In genomic region chr6:131062245-131063027, GRCh38 we compare ENCODE assay signal across 8 cellular contexts. TPM values are rescaled to one million over a fixed set of nuclear protein-coding genes. Genes with fewer than 3 reads are reported as not detected.
DNase-seq lines count a peak whose midpoint lies in the region; ATAC-seq and TF ChIP-seq lines count a peak whose summit lies in the region.

No MANE protein-coding gene starts in this region.

- H3K36me3 ChIP-seq in CD8-positive, alpha-beta T cell (ENCODE audit: insufficient read depth, low read length) = no peaks in the 10 kb centered on the region
- no peaks in the 10 kb centered on the region for H3K36me3 ChIP-seq in NT2/D1 (ENCODE audit: insufficient read depth, insufficient read length, low read length)

- peak in 3 of 7 experiments; percentile 14 to 21 (median 21) for DNase-seq in CD8-positive, alpha-beta T cell
- DNase-seq in NT2/D1 (ENCODE audit: low read depth, low spot score) = no peak
- peak; percentile 18 for DNase-seq in activated naive CD8-positive, alpha-beta T cell treated with anti-CD3 and anti-CD28 coated beads, Interleukin-2, amount 50 U/mL, for 24 hours
- peak; percentile 45 for DNase-seq in left cardiac atrium
- DNase-seq in progenitor cell of endocrine pancreas (ENCODE audit: low spot score, unreplicated experiment) = no peak
- DNase-seq in AG08395 (ENCODE audit: low spot score) = no peak
- DNase-seq in GF-D8 (lab: John Stamatoyannopoulos, UW) = no peak

- H3K4me1 Mint-ChIP-seq in CD8-positive, alpha-beta T cell (ENCODE audit: low read depth) = peaks cover 27% of the 10 kb centered on the region
- peaks cover 33% of the 10 kb centered on the region for H3K4me1 Mint-ChIP-seq in activated naive CD8-positive, alpha-beta T cell treated with anti-CD3 and anti-CD28 coated beads, Interleukin-2, amount 50 U/mL, for 24 hours
- H3K4me1 Mint-ChIP-seq in progenitor cell of endocrine pancreas (ENCODE audit: low read depth) = peaks cover 17% of the 10 kb centered on the region

- ATAC-seq in CD8-positive, alpha-beta T cell = peak; percentile 21
- ATAC-seq in GM21737 (IDR thresholded peaks at IDR 0.05; ENCODE audit: unreplicated experiment) = peak; percentile 25
- no peak for ATAC-seq in activated naive CD8-positive, alpha-beta T cell treated with anti-CD3 and anti-CD28 coated beads, Interleukin-2, amount 50 U/mL, for 24 hours
- ATAC-seq in left cardiac atrium = peak; percentile 31 to 63

- no peaks in the 10 kb centered on the region for H3K27me3 ChIP-seq in CD8-positive, alpha-beta T cell (ENCODE audit: insufficient read depth, low read length)
- no peaks in the 10 kb centered on the region for H3K27me3 ChIP-seq in NT2/D1 (ENCODE audit: insufficient read depth, insufficient read length)

- intact Hi-C loops in CD8-positive, alpha-beta T cell (cut with DNase I, micrococcal nuclease) = loop anchor here (1.0 to 10.0 kb wide), 6 partner anchors 73 to 1568 kb away; partner anchors contain the start of genes MED23 (in 2 of the 2) and AKAP7 (in 1 of the 2)
- intact Hi-C loops in left cardiac atrium (cut with DNase I) = loop anchor here in 1 of 2 donors (5.0 kb wide), 1 partner anchor 175 kb away; no protein-coding TSS in a partner anchor

- peak overlapping the region; percentile 89 for H3K4me3 Mint-ChIP-seq in CD8-positive, alpha-beta T cell
- peak overlapping the region; percentile 84 for H3K4me3 Mint-ChIP-seq in activated naive CD8-positive, alpha-beta T cell treated with anti-CD3 and anti-CD28 coated beads, Interleukin-2, amount 50 U/mL, for 24 hours
- peak overlapping the region; percentile 85 for H3K4me3 Mint-ChIP-seq in progenitor cell of endocrine pancreas (ENCODE audit: low read depth)

- H3K9ac ChIP-seq in NT2/D1 (ENCODE audit: insufficient read length, low read depth) = peak overlapping the region; percentile 93

- H3K4me1 ChIP-seq in CD8-positive, alpha-beta T cell (ENCODE audit: insufficient read depth, low read length) = peaks cover 10% of the 10 kb centered on the region
- no peaks in the 10 kb centered on the region for H3K4me1 ChIP-seq in NT2/D1 (ENCODE audit: insufficient read depth, insufficient read length)

- no peak overlapping the region for H3K27ac ChIP-seq in CD8-positive, alpha-beta T cell (ENCODE audit: low read depth, low read length)

- peak overlapping the region; percentile 76 for H3K27ac Mint-ChIP-seq in CD8-positive, alpha-beta T cell
- H3K27ac Mint-ChIP-seq in activated naive CD8-positive, alpha-beta T cell treated with anti-CD3 and anti-CD28 coated beads, Interleukin-2, amount 50 U/mL, for 24 hours = peak overlapping the region; percentile 76
- H3K27ac Mint-ChIP-seq in progenitor cell of endocrine pancreas = peak overlapping the region; percentile 91

- no peaks in the 10 kb centered on the region for H3K9me3 ChIP-seq in CD8-positive, alpha-beta T cell (ENCODE audit: low read length)
- no peaks in the 10 kb centered on the region for H3K9me3 ChIP-seq in NT2/D1 (ENCODE audit: insufficient read depth, low read length)

- POLR2A ChIA-PET in CD8-positive, alpha-beta T cell (lab: Charles Lee) = interaction anchor here (1.0 to 1.6 kb wide), 2 partner anchors 17 to 566 kb away, joined by 5 to 6 read pairs; partner anchors contain the start of gene MED23

- no peaks in the 10 kb centered on the region for H3K27me3 Mint-ChIP-seq in CD8-positive, alpha-beta T cell (ENCODE audit: low read depth)
- H3K27me3 Mint-ChIP-seq in activated naive CD8-positive, alpha-beta T cell treated with anti-CD3 and anti-CD28 coated beads, Interleukin-2, amount 50 U/mL, for 24 hours = no peaks in the 10 kb centered on the region
- peaks cover 20% of the 10 kb centered on the region for H3K27me3 Mint-ChIP-seq in progenitor cell of endocrine pancreas

- no peak for TF ChIP-seq CTCF in CD8-positive, alpha-beta T cell (IDR thresholded peaks at IDR 0.05)
- no peak for TF ChIP-seq CTCF in progenitor cell of endocrine pancreas (IDR thresholded peaks at IDR 0.05; ENCODE audit: unreplicated experiment)

- CTCF ChIA-PET in CD8-positive, alpha-beta T cell (lab: Charles Lee) = interaction anchor here (0.9 to 1.5 kb wide), 2 partner anchors 120 to 172 kb away, joined by 3 read pairs; no protein-coding TSS in a partner anchor

- peak overlapping the region; percentile 57 for H3K4me3 ChIP-seq in CD8-positive, alpha-beta T cell (ENCODE audit: low read depth, low read length)
- H3K4me3 ChIP-seq in NT2/D1 (ENCODE audit: insufficient read length, low read depth) = peak overlapping the region; percentile 72

- no peaks in the 10 kb centered on the region for H3K36me3 Mint-ChIP-seq in CD8-positive, alpha-beta T cell
- H3K36me3 Mint-ChIP-seq in activated naive CD8-positive, alpha-beta T cell treated with anti-CD3 and anti-CD28 coated beads, Interleukin-2, amount 50 U/mL, for 24 hours (ENCODE audit: low read depth) = no peaks in the 10 kb centered on the region
- peaks cover 1% of the 10 kb centered on the region for H3K36me3 Mint-ChIP-seq in progenitor cell of endocrine pancreas (ENCODE audit: insufficient read depth)

- no peaks in the 10 kb centered on the region for H3K9me3 Mint-ChIP-seq in CD8-positive, alpha-beta T cell
- peaks cover 9% of the 10 kb centered on the region for H3K9me3 Mint-ChIP-seq in activated naive CD8-positive, alpha-beta T cell treated with anti-CD3 and anti-CD28 coated beads, Interleukin-2, amount 50 U/mL, for 24 hours
- H3K9me3 Mint-ChIP-seq in progenitor cell of endocrine pancreas (ENCODE audit: low read depth) = no peaks in the 10 kb centered on the region

RNA-seq across cellular contexts. Expression of gene EPB41L2, which starts 0.6 kb away (rescaled TPM):
- 10 to 100 TPM; 11.0 to 12.0 TPM for total RNA-seq in CD8-positive, alpha-beta T cell
- total RNA-seq in left cardiac atrium (100 to 1,000 TPM in 1 of 2 donors, 10 to 100 TPM in 1; 83.3 to 130 TPM), progenitor cell of endocrine pancreas (61.6 and 62.7 TPM in 2 replicates)

Comparison
In these comparisons a context has a peak if more than half of its experiments do, and no peak if none do; other contexts are left out.
1. DNase-seq: peak in activated naive CD8-positive, alpha-beta T cell treated with anti-CD3 and anti-CD28 coated beads, Interleukin-2, amount 50 U/mL, for 24 hours (single experiment) and left cardiac atrium (single experiment); none in NT2/D1 (single experiment), progenitor cell of endocrine pancreas (single experiment), AG08395 (single experiment) and GF-D8 (single experiment).
2. Peak in every context shown above with its lines, with median percentiles within 50 percentile points of each other: H3K27ac Mint-ChIP-seq and H3K4me3 Mint-ChIP-seq.